In the genomic region with DNA sequence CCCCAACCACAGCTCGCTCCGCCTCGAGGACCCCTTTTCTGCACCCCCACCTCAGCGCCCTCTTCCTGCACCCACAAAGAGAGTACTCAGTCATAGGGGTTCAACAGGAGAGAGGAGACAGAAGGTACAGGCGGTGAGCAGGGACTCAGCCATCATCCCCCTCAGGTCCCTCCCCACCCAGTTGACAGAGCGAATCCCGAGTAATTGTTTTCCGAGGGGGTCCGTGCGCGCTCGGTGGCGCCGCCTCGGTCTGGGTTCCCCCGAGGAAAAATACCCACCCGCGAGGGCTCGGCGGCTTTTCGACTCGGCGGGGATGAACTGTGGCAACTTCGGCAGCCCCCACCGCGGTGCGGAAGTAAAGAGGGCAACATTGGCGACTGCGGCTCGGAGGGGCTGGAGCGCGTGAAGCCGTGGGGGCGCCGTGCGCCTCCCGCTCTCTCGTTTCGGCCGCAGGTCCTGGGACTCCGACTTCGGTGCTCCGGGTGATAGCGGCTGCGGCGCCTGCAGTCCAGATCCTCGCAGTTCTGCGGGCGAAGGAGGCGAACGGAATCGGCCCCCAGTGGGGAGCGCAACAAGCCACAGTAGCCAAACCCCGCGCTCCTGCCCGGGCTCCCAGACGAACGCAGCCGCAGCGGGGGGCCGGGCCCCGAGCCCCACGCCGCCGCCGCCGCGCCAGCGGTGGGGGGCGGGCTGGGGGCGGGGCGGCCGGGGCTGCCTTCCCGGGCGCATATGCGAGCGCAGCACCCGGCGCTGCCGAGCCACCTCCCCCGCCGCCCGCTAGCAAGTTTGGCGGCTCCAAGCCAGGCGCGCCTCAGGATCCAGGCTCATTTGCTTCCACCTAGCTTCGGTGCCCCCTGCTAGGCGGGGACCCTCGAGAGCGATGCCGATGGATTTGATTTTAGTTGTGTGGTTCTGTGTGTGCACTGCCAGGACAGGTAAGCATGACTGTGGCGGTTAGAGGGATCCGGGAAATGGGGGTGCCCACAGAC, we compare ENCODE assay signal across 9 cellular contexts. TPM values are rescaled to one million over a fixed set of nuclear protein-coding genes. Genes with fewer than 3 reads are reported as not detected.
DNase-seq lines count a peak whose midpoint lies in the region; ATAC-seq and TF ChIP-seq lines count a peak whose summit lies in the region.
"Had no signal": no experiment of that assay in that cellular context is flagged by ENCODE, and none has a peak within 500 bp of the region (broad histone marks: within the 10 kb centered on the region; RNA-seq: fewer than 3 reads in every experiment).

A gene (plus strand): TSS at position 743 of the 989 bp plus-strand sequence.

- H3K27ac Mint-ChIP-seq in endodermal cell, result no peak within 1 kb of the TSS
- H3K27ac Mint-ChIP-seq in neural progenitor cell, result peak within 1 kb of the TSS; percentile 21

- peak; percentile 79 for DNase-seq in COLO668 (lab: John Stamatoyannopoulos, UW; ENCODE audit: unreplicated experiment)
- DNase-seq in MM.1S, result no peak
- DNase-seq in endodermal cell, result peak; percentile 81
- peak; percentile 75 for DNase-seq in neural progenitor cell (ENCODE audit: low spot score)
- DNase-seq in stimulated activated naive CD4-positive, alpha-beta T cell (lab: John Stamatoyannopoulos, UW), result no peak
- DNase-seq in OCI-M1 (lab: John Stamatoyannopoulos, UW), result no peak

- peaks cover 94% of the 10 kb centered on the region for H3K27me3 Mint-ChIP-seq in endodermal cell (ENCODE audit: insufficient read depth)
- H3K27me3 Mint-ChIP-seq in neural progenitor cell (ENCODE audit: insufficient read depth, low read depth), result peaks cover 30% of the 10 kb centered on the region

- H3K27me3 ChIP-seq in MM.1S (replicated peaks; ENCODE audit: insufficient read depth, low read length), result 0 out of 2 replicates have a peak, but pooled peaks cover 6% of the 10 kb centered on the region
- H3K27me3 ChIP-seq in endodermal cell (ENCODE audit: control insufficient read depth, insufficient read depth, low read length, poor library complexity, severe bottlenecking), result peaks cover 95% of the 10 kb centered on the region
- H3K27me3 ChIP-seq in neural progenitor cell, result peaks cover 91% of the 10 kb centered on the region

- H3K4me2 ChIP-seq in MM.1S (ENCODE audit: low read depth, low read length), result peak within 1 kb of the TSS; percentile 80
- peak within 1 kb of the TSS; percentile 94 for H3K4me2 ChIP-seq in neural progenitor cell

- H3K4me3 ChIP-seq in MM.1S (ENCODE audit: low read length) (peak within 1 kb of the TSS; percentile 58), endodermal cell (ENCODE audit: low read length) (peak within 1 kb of the TSS; percentile 78), neural progenitor cell (peak within 1 kb of the TSS; percentile 74)

- no peaks in the 10 kb centered on the region for H3K36me3 ChIP-seq in MM.1S (replicated peaks; ENCODE audit: insufficient read depth, low read length)
- H3K36me3 ChIP-seq in endodermal cell (ENCODE audit: control insufficient read depth, insufficient read depth, low read length), result no peaks in the 10 kb centered on the region
- no peaks in the 10 kb centered on the region for H3K36me3 ChIP-seq in neural progenitor cell

- H3K9ac ChIP-seq in MM.1S (ENCODE audit: low read length) (no peak within 1 kb of the TSS), endodermal cell (ENCODE audit: extremely low read depth, low read length, poor library complexity, severe bottlenecking) (no peak within 1 kb of the TSS), neural progenitor cell (no peak within 1 kb of the TSS)

- H3K79me2 ChIP-seq in MM.1S (ENCODE audit: low read length) (no peaks in the 10 kb centered on the region), neural progenitor cell (ENCODE audit: low read depth) (no peaks in the 10 kb centered on the region)

- peak within 1 kb of the TSS; percentile 63 for H3K4me3 Mint-ChIP-seq in endodermal cell
- peak within 1 kb of the TSS; percentile 93 for H3K4me3 Mint-ChIP-seq in neural progenitor cell

- TF ChIP-seq CTCF in MM.1S (IDR thresholded peaks at IDR 0.05; ENCODE audit: low read length) (no peak), endodermal cell (conservative IDR thresholded peaks at IDR 0.05) (no peak), neural progenitor cell (IDR thresholded peaks at IDR 0.05) (peak; percentile 2)

- H3K4me1 ChIP-seq in MM.1S (ENCODE audit: low read length) (no peaks in the 10 kb centered on the region), endodermal cell (ENCODE audit: control insufficient read depth, insufficient read depth, low read length) (no peaks in the 10 kb centered on the region), neural progenitor cell (peaks cover 31% of the 10 kb centered on the region)

- H3K9me3 Mint-ChIP-seq in endodermal cell (no peaks in the 10 kb centered on the region), neural progenitor cell (peaks cover 13% of the 10 kb centered on the region)

- H3K36me3 Mint-ChIP-seq in endodermal cell (ENCODE audit: low read depth), result no peaks in the 10 kb centered on the region
- peaks cover 2% of the 10 kb centered on the region for H3K36me3 Mint-ChIP-seq in neural progenitor cell

- ATAC-seq in HG03457 (IDR thresholded peaks at IDR 0.05; ENCODE audit: unreplicated experiment) (no peak), HG03354 (IDR thresholded peaks at IDR 0.05; ENCODE audit: poor library complexity, severe bottlenecking, unreplicated experiment) (no peak)

- no peaks in the 10 kb centered on the region for H3K9me2 ChIP-seq in MM.1S (replicated peaks; ENCODE audit: insufficient read depth, low read length)

- H3K4me1 Mint-ChIP-seq in endodermal cell, result peaks cover 25% of the 10 kb centered on the region
- H3K4me1 Mint-ChIP-seq in neural progenitor cell, result peaks cover 41% of the 10 kb centered on the region

- 1% methylated on average over 20 to 92 of the region's 93 CpGs for WGBS in endodermal cell (ENCODE audit: insufficient coverage in 1 of 2, insufficient read length in 1 of 2), 2 experiments

- H3F3A ChIP-seq in MM.1S (ENCODE audit: insufficient read depth, low read length) (no peaks in the 10 kb centered on the region), neural progenitor cell (ENCODE audit: low read depth) (peaks cover 10% of the 10 kb centered on the region)

- H2AFZ ChIP-seq in MM.1S (ENCODE audit: low read length) (peak within 1 kb of the TSS; percentile 62; the same call in 1 of the 2 replicates), neural progenitor cell (replicated peaks) (peak within 1 kb of the TSS; percentile 91)

- H4K20me1 ChIP-seq in MM.1S (ENCODE audit: insufficient read depth, low read length) (no peaks in the 10 kb centered on the region), neural progenitor cell (ENCODE audit: low read depth) (peaks cover 24% of the 10 kb centered on the region)

- H3K27ac ChIP-seq in MM.1S (ENCODE audit: low read length) (no peak within 1 kb of the TSS), endodermal cell (ENCODE audit: low read depth, low read length) (no peak within 1 kb of the TSS), neural progenitor cell (no peak within 1 kb of the TSS)

- H3K9me3 ChIP-seq in MM.1S (replicated peaks; ENCODE audit: insufficient read depth, low read length) (no peaks in the 10 kb centered on the region), endodermal cell (ENCODE audit: control insufficient read depth, low read length) (no peaks in the 10 kb centered on the region), neural progenitor cell (ENCODE audit: low read depth) (no peaks in the 10 kb centered on the region)

RNA-seq across cellular contexts. Expression of the gene that starts here (rescaled TPM):
- total RNA-seq in endodermal cell (under 1 TPM; 0.09 to 0.11 TPM), neural progenitor cell (ENCODE audit: low replicate concordance) (0.15 TPM in 1 of 2 replicates, not detected in the other)
- 1.6 TPM for polyA plus RNA-seq in endodermal cell (2013, experiment 1 of 2)
- 2.9 TPM for polyA plus RNA-seq in endodermal cell (2013, experiment 2 of 2)
- total RNA-seq: mesenteric fat pad had no signal

Comparison
In these comparisons a context has a peak if more than half of its experiments do, and no peak if none do; other contexts are left out.
1. Peak in DNase-seq, H3K4me3 ChIP-seq and H3K4me2 ChIP-seq in neural progenitor cell; RNA of the gene not detected or under 1 TPM.
2. DNase-seq: peak in COLO668 (single experiment) and endodermal cell (single experiment); none in MM.1S (single experiment), stimulated activated naive CD4-positive, alpha-beta T cell (0 of 6) and OCI-M1 (single experiment).
3. Peak in every context shown above with its lines, with median percentiles within 50 percentile points of each other: H3K4me3 ChIP-seq.